10 cellular contexts compared by ENCODE assay signal in the genomic region with DNA sequence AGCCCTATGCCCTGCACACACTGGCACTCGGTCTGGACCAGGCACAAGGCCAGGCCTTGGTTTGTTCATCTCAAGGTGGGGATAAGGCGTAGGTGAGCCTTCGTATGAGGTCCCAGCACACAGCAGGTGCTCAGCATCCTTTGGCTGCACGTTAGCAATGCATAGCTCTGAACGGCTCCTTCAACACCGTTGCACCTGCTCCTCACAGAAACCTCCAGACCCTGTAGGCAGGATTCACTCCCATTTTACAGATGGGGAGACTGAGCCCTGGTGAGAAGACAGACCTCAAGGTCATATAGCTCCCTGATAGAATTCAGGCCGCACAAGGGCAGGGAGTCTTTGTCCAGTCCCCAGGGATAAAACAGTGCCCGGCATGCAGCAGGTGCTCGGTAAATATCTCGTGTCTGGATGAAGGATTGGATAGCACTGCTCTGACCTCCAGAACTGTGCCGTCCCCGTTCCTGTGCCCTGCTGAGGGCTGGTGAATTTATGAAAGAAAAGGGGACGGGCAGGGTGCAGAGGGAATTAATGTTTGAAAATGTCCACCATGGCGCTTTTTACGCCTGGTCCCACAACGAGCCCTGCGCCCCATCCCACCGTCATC. TPM values are rescaled to one million over a fixed set of nuclear protein-coding genes. Genes with fewer than 3 reads are reported as not detected.
DNase-seq lines count a peak whose midpoint lies in the region; ATAC-seq and TF ChIP-seq lines count a peak whose summit lies in the region.
"Had no signal": no experiment of that assay in that cellular context is flagged by ENCODE, and none has a peak within 500 bp of the region (broad histone marks: within the 10 kb centered on the region; RNA-seq: fewer than 3 reads in every experiment).

No MANE protein-coding gene starts in this region.

- no peak overlapping the region for H3K27ac Mint-ChIP-seq in activated naive CD8-positive, alpha-beta T cell
- no peak overlapping the region for H3K27ac Mint-ChIP-seq in activated naive CD8-positive, alpha-beta T cell treated with anti-CD3 and anti-CD28 coated beads for 36 hours
- no peak overlapping the region for H3K27ac Mint-ChIP-seq in naive thymus-derived CD8-positive, alpha-beta T cell

- no peaks in the 10 kb centered on the region for H3K27me3 ChIP-seq in endocrine pancreas (ENCODE audit: control insufficient read depth, insufficient read depth, low read length)
- peaks cover 54% of the 10 kb centered on the region for H3K27me3 ChIP-seq in upper lobe of right lung

- H3K9me3 ChIP-seq in endocrine pancreas (ENCODE audit: control insufficient read depth, low read length) (no peaks in the 10 kb centered on the region), upper lobe of right lung (no peaks in the 10 kb centered on the region)

- peak overlapping the region; percentile 44 for H3K9ac ChIP-seq in endocrine pancreas (ENCODE audit: control insufficient read depth, insufficient read depth, low read length)

- intact Hi-C loops in upper lobe of right lung (cut with DNase I), result no loop called here

- TF ChIP-seq CTCF in upper lobe of right lung (IDR thresholded peaks at IDR 0.05) (no peak), GM13977 (IDR thresholded peaks at IDR 0.05; ENCODE audit: extremely low read depth, insufficient read depth, missing control alignments) (no peak)

- POLR2A ChIA-PET in naive thymus-derived CD8-positive, alpha-beta T cell (lab: Charles Lee), result no interaction called here

- ATAC-seq in naive thymus-derived CD8-positive, alpha-beta T cell, result no peak
- ATAC-seq in upper lobe of right lung, result no peak

- H3K9me3 Mint-ChIP-seq in activated naive CD8-positive, alpha-beta T cell (ENCODE audit: low read depth), result no peaks in the 10 kb centered on the region
- H3K9me3 Mint-ChIP-seq in activated naive CD8-positive, alpha-beta T cell treated with anti-CD3 and anti-CD28 coated beads for 36 hours, result no peaks in the 10 kb centered on the region
- H3K9me3 Mint-ChIP-seq in naive thymus-derived CD8-positive, alpha-beta T cell, result peaks cover 0 to 2% (median 0%) of the 10 kb centered on the region in 9 donors

- no peaks in the 10 kb centered on the region for H3K4me1 ChIP-seq in endocrine pancreas (ENCODE audit: control insufficient read depth, insufficient read depth, low read length)
- H3K4me1 ChIP-seq in upper lobe of right lung, result peaks cover 6% of the 10 kb centered on the region

- DNase-seq in activated naive CD8-positive, alpha-beta T cell treated with anti-CD3 and anti-CD28 coated beads for 36 hours, result no peak
- DNase-seq in naive thymus-derived CD8-positive, alpha-beta T cell, result no peak
- no peak for DNase-seq in upper lobe of right lung
- no peak for DNase-seq in GM13977 (ENCODE audit: low spot score)
- no peak for DNase-seq in medulla oblongata (ENCODE audit: extremely low spot score)
- DNase-seq in NCI-H2196 treated with DMSO at 0.1 percent for 48 hours (lab: John Stamatoyannopoulos, UW; ENCODE audit: unreplicated experiment), result no peak

- peak overlapping the region; percentile 69 for H3K4me3 Mint-ChIP-seq in activated naive CD8-positive, alpha-beta T cell
- no peak overlapping the region for H3K4me3 Mint-ChIP-seq in activated naive CD8-positive, alpha-beta T cell treated with anti-CD3 and anti-CD28 coated beads for 36 hours
- H3K4me3 Mint-ChIP-seq in naive thymus-derived CD8-positive, alpha-beta T cell, result peak overlapping the region in 9 of 10 donors; percentile 17 to 70 (median 52)

- no peak overlapping the region for H3K27ac ChIP-seq in upper lobe of right lung

- no peaks in the 10 kb centered on the region for H3K36me3 ChIP-seq in endocrine pancreas (ENCODE audit: control insufficient read depth, insufficient read depth, low read length)
- H3K36me3 ChIP-seq in upper lobe of right lung, result no peaks in the 10 kb centered on the region

- peaks cover 7% of the 10 kb centered on the region for H3K4me1 Mint-ChIP-seq in activated naive CD8-positive, alpha-beta T cell (ENCODE audit: low read depth)
- peaks cover 2% of the 10 kb centered on the region for H3K4me1 Mint-ChIP-seq in activated naive CD8-positive, alpha-beta T cell treated with anti-CD3 and anti-CD28 coated beads for 36 hours
- peaks cover 3 to 13% (median 9%) of the 10 kb centered on the region in 4 donors for H3K4me1 Mint-ChIP-seq in naive thymus-derived CD8-positive, alpha-beta T cell

- peaks cover 28% of the 10 kb centered on the region for H3K27me3 Mint-ChIP-seq in activated naive CD8-positive, alpha-beta T cell
- H3K27me3 Mint-ChIP-seq in activated naive CD8-positive, alpha-beta T cell treated with anti-CD3 and anti-CD28 coated beads for 36 hours, result peaks cover 53% of the 10 kb centered on the region
- peaks cover 25 to 70% (median 54%) of the 10 kb centered on the region in 5 donors for H3K27me3 Mint-ChIP-seq in naive thymus-derived CD8-positive, alpha-beta T cell

- no peak overlapping the region for H3K4me3 ChIP-seq in endocrine pancreas (ENCODE audit: control insufficient read depth, insufficient read depth, low read length)
- H3K4me3 ChIP-seq in upper lobe of right lung, result peak overlapping the region; percentile 25

- no peaks in the 10 kb centered on the region for H3K36me3 Mint-ChIP-seq in activated naive CD8-positive, alpha-beta T cell
- no peaks in the 10 kb centered on the region for H3K36me3 Mint-ChIP-seq in activated naive CD8-positive, alpha-beta T cell treated with anti-CD3 and anti-CD28 coated beads for 36 hours
- peaks cover 0 to 2% (median 0%) of the 10 kb centered on the region in 3 donors for H3K36me3 Mint-ChIP-seq in naive thymus-derived CD8-positive, alpha-beta T cell

- in situ Hi-C loops in GM13977 (cut with MboI; ENCODE audit: low pct_unique_long_range_greater_than_20kb, low sequenced_read_pairs, unreplicated experiment), result no loop called here

RNA-seq across cellular contexts. Expression of a gene that starts 2.4 kb away (rescaled TPM):
- total RNA-seq in activated naive CD8-positive, alpha-beta T cell treated with anti-CD3 and anti-CD28 coated beads for 36 hours, result not detected
- total RNA-seq in naive thymus-derived CD8-positive, alpha-beta T cell, result not detected
- not detected for polyA plus RNA-seq in naive thymus-derived CD8-positive, alpha-beta T cell
- total RNA-seq in upper lobe of right lung, result 0.09 TPM
- total RNA-seq: epithelial cell of proximal tubule, OCI-LY7 had no signal
